Comparison of ENCODE assay signal across 8 cellular contexts in the genomic region with DNA sequence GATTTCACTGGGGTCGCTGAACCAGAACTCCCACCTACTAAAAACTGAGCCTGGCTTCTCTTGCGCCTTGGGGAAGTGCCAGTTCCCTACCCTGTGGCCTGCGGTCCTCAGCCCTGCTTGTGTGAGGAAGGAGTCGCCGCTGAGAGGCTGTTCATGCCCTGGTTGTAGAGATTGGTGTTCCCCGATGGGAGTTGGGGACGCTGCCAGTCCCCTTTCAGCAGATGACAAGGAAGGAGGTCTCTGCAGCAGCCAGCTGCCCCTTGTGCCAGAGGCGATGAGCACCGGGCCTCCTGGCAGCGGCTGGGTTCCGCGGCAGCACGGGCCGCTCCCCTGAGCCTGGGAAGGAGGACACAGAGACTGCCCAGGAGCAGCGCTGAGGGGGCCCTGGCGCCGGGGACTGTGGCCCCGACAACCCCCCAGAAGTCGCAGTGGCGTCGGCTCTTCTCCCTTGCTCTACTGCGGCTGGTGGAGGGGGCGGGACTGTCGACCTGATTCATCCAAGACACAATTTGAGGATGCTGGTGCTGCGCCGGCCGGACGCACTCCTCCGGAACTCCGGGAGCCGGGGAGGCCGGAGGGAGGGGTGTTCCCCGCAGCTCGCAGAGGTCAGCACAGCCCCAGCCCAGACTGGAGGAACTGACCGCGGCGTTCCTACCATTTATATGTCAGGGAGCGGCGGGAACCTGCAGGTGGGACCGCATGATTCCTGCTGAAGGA. TPM values are rescaled to one million over a fixed set of nuclear protein-coding genes. Genes with fewer than 3 reads are reported as not detected.
A peak's percentile ranks its signal among the peaks of the same experiment; 100 is the strongest.
DNase-seq lines count a peak whose midpoint lies in the region; ATAC-seq, FAIRE-seq and TF ChIP-seq lines count a peak whose summit lies in the region.

No MANE protein-coding gene starts in this region.

- DNase-seq in GM06990 (ENCODE audit: extremely low read depth, insufficient read length): peak; percentile 45
- peak; percentile 35 to 87 for DNase-seq in ascending aorta (ENCODE audit: low spot score in 2 of 2)
- DNase-seq in keratinocyte (ENCODE audit: low read depth, low spot score): no peak
- no peak for DNase-seq in pons (ENCODE audit: low spot score)
- DNase-seq in NCI-H2107 treated with DMSO at 0.1 percent for 48 hours (lab: John Stamatoyannopoulos, UW; ENCODE audit: unreplicated experiment): no peak

- FAIRE-seq in keratinocyte (lab: Jason Lieb, UNC): no peak

- no peaks in the 10 kb centered on the region for H4K20me1 ChIP-seq in keratinocyte (ENCODE audit: control insufficient read depth, extremely low read depth, insufficient read depth, low read length)

- peak overlapping the region; percentile 49 for H3K4me2 ChIP-seq in keratinocyte (ENCODE audit: control insufficient read depth, extremely low read depth, insufficient read depth, low read depth, low read length)

- peaks cover 13% of the 10 kb centered on the region for H3K4me1 ChIP-seq in HUES6 (ENCODE audit: control insufficient read depth, insufficient read depth, low read length)
- peaks cover 0 to 20% of the 10 kb centered on the region in 2 donors for H3K4me1 ChIP-seq in ascending aorta
- H3K4me1 ChIP-seq in keratinocyte (ENCODE audit: control insufficient read depth, extremely low read depth, insufficient read depth, low read length): peaks cover 4% of the 10 kb centered on the region
- H3K4me1 ChIP-seq in stomach smooth muscle (ENCODE audit: control insufficient read depth, insufficient read depth, low read length): peaks cover 43% of the 10 kb centered on the region

- no peaks in the 10 kb centered on the region for H3K9me3 ChIP-seq in HUES6 (ENCODE audit: control insufficient read depth, insufficient read depth, low read depth, low read length)
- H3K9me3 ChIP-seq in ascending aorta: no peaks in the 10 kb centered on the region
- H3K9me3 ChIP-seq in keratinocyte (ENCODE audit: control insufficient read depth, low read depth, low read length): no peaks in the 10 kb centered on the region
- no peaks in the 10 kb centered on the region for H3K9me3 ChIP-seq in stomach smooth muscle (ENCODE audit: control insufficient read depth in 2 of 2, low read length in 2 of 2)

- H3K4me3 ChIP-seq in GM06990 (replicated peaks; ENCODE audit: low read depth, low read length) (peak overlapping the region; percentile 53), HUES6 (ENCODE audit: low read depth, low read length) (peak overlapping the region; percentile 31; the same call in 1 of the 2 replicates), ascending aorta (peak overlapping the region; percentile 37 to 59), keratinocyte (ENCODE audit: control insufficient read depth in 2 of 3, extremely low read depth in 1 of 3, insufficient read depth in 2 of 3, low read depth in 1 of 3, low read length in 3 of 3) (peak overlapping the region in 1 of 3 experiments; percentile 49), stomach smooth muscle (ENCODE audit: low read length in 2 of 2) (peak overlapping the region; percentile 38 to 68)

- ATAC-seq in HG02973 (IDR thresholded peaks at IDR 0.05; ENCODE audit: unreplicated experiment): no peak

- intact Hi-C loops in ascending aorta (cut with DNase I): no loop called here

- no peaks in the 10 kb centered on the region for H3K36me3 ChIP-seq in GM06990 (ENCODE audit: control insufficient read depth, insufficient read depth, low read length)
- H3K36me3 ChIP-seq in HUES6 (ENCODE audit: control insufficient read depth, insufficient read depth, low read length): no peaks in the 10 kb centered on the region
- no peaks in the 10 kb centered on the region for H3K36me3 ChIP-seq in ascending aorta
- H3K36me3 ChIP-seq in keratinocyte (ENCODE audit: control insufficient read depth in 2 of 2, extremely low read depth in 1 of 2, insufficient read depth in 2 of 2, low read length in 2 of 2): no peaks in the 10 kb centered on the region
- no peaks in the 10 kb centered on the region for H3K36me3 ChIP-seq in stomach smooth muscle (ENCODE audit: control insufficient read depth in 2 of 2, insufficient read depth in 2 of 2, low read length in 2 of 2)

- H3K9ac ChIP-seq in HUES6 (ENCODE audit: low read length): no peak overlapping the region
- no peak overlapping the region for H3K9ac ChIP-seq in keratinocyte (ENCODE audit: control insufficient read depth, extremely low read depth, insufficient read depth, low read length)
- peak overlapping the region; percentile 29 to 60 for H3K9ac ChIP-seq in stomach smooth muscle (ENCODE audit: low read length in 2 of 2)

- no peaks in the 10 kb centered on the region for H3K79me2 ChIP-seq in keratinocyte (ENCODE audit: control insufficient read depth, insufficient read depth, low read length)

- H2AFZ ChIP-seq in keratinocyte (ENCODE audit: control insufficient read depth, low read length): peak overlapping the region; percentile 67

- H3K9me1 ChIP-seq in keratinocyte (ENCODE audit: control insufficient read depth, extremely low read depth, insufficient read depth, low read length): no peaks in the 10 kb centered on the region

- H3K27ac ChIP-seq in HUES6 (ENCODE audit: low read depth, low read length) (no peak overlapping the region), ascending aorta (peak overlapping the region; percentile 78), keratinocyte (ENCODE audit: control insufficient read depth, insufficient read depth, low read length) (no peak overlapping the region), stomach smooth muscle (ENCODE audit: low read length) (peak overlapping the region; percentile 81)

- dilution Hi-C loops in keratinocyte (cut with MboI; ENCODE audit: extremely low pct_ligation_motif_present, low sequenced_read_pairs): no loop called here

- no peaks in the 10 kb centered on the region for H3K27me3 ChIP-seq in GM06990 (replicated peaks; ENCODE audit: control insufficient read depth, insufficient read depth, low read length)
- H3K27me3 ChIP-seq in HUES6 (ENCODE audit: control insufficient read depth, insufficient read depth, low read length): no peaks in the 10 kb centered on the region
- H3K27me3 ChIP-seq in ascending aorta: no peaks in the 10 kb centered on the region
- no peaks in the 10 kb centered on the region for H3K27me3 ChIP-seq in keratinocyte (ENCODE audit: control insufficient read depth, extremely low read depth, insufficient read depth, low read length)
- H3K27me3 ChIP-seq in stomach smooth muscle (ENCODE audit: control insufficient read depth in 1 of 2, insufficient read depth in 2 of 2, low read length in 2 of 2): no peaks in the 10 kb centered on the region

- TF ChIP-seq CTCF in GM06990 (IDR thresholded peaks at IDR 0.05; ENCODE audit: insufficient read depth, low read length, poor library complexity, severe bottlenecking) (no peak), ascending aorta (IDR thresholded peaks at IDR 0.05) (no peak), keratinocyte (optimal IDR thresholded peaks at IDR 0.05 in 1 of 3, IDR thresholded peaks at IDR 0.05 in 1 of 3, conservative IDR thresholded peaks at IDR 0.05 in 1 of 3; ENCODE audit: extremely low read depth in 1 of 3, insufficient read depth in 2 of 3, low read length in 3 of 3) (no peak)

RNA-seq across cellular contexts. Expression of gene ADORA3, which starts 12.0 kb away (rescaled TPM):
- total RNA-seq in ascending aorta: 3.6 TPM
- polyA plus RNA-seq in keratinocyte: not detected in 3 replicates
- polyA plus RNA-seq in keratinocyte (2011; ENCODE audit: low read depth): not detected
- not detected in 2 replicates for polyA plus RNA-seq in keratinocyte (2011; cell fraction: cytosol; rRNA removed)
- polyA plus RNA-seq in keratinocyte (2011; cell fraction: nucleus; rRNA removed): not detected in 2 replicates
- polyA plus RNA-seq in keratinocyte (2012; ENCODE audit: low replicate concordance): not detected in 2 replicates
- polyA minus RNA-seq in keratinocyte: not detected in 3 replicates
- polyA minus RNA-seq in keratinocyte (2011; cell fraction: cytosol; rRNA and poly(A)+ RNA removed): not detected
- polyA minus RNA-seq in keratinocyte (2011; cell fraction: nucleus; rRNA and poly(A)+ RNA removed): not detected in 2 replicates

RNA-seq across cellular contexts. Expression of gene TMIGD3, which starts 12.0 kb away (rescaled TPM):
- 2.4 TPM for total RNA-seq in ascending aorta
- not detected in 3 replicates for polyA plus RNA-seq in keratinocyte
- not detected for polyA plus RNA-seq in keratinocyte (2011; ENCODE audit: low read depth)
- polyA plus RNA-seq in keratinocyte (2011; cell fraction: cytosol; rRNA removed): not detected in 2 replicates
- not detected in 2 replicates for polyA plus RNA-seq in keratinocyte (2011; cell fraction: nucleus; rRNA removed)
- polyA plus RNA-seq in keratinocyte (2012; ENCODE audit: low replicate concordance): not detected in 2 replicates
- not detected in 3 replicates for polyA minus RNA-seq in keratinocyte
- not detected for polyA minus RNA-seq in keratinocyte (2011; cell fraction: cytosol; rRNA and poly(A)+ RNA removed)
- polyA minus RNA-seq in keratinocyte (2011; cell fraction: nucleus; rRNA and poly(A)+ RNA removed): not detected in 2 replicates

RNA-seq across cellular contexts. Expression of gene C1orf162, which starts 41.7 kb away (rescaled TPM):
- total RNA-seq in ascending aorta: 18.9 TPM
- polyA plus RNA-seq in keratinocyte: 0.10 to 0.24 TPM (median 0.21 TPM) in 3 replicates
- 0.24 TPM for polyA plus RNA-seq in keratinocyte (2011; ENCODE audit: low read depth)
- 0.18 TPM in 1 of 2 replicates, not detected in the other for polyA plus RNA-seq in keratinocyte (2011; cell fraction: cytosol; rRNA removed)
- polyA plus RNA-seq in keratinocyte (2011; cell fraction: nucleus; rRNA removed): 0.79 and 1.6 TPM in 2 replicates
- 1.6 TPM in 1 of 2 replicates, not detected in the other for polyA plus RNA-seq in keratinocyte (2012; ENCODE audit: low replicate concordance)
- polyA minus RNA-seq in keratinocyte: 0.33 to 0.54 TPM in 2 of 3 replicates, not detected in the other
- polyA minus RNA-seq in keratinocyte (2011; cell fraction: cytosol; rRNA and poly(A)+ RNA removed): not detected
- polyA minus RNA-seq in keratinocyte (2011; cell fraction: nucleus; rRNA and poly(A)+ RNA removed): 0.85 TPM in 1 of 2 replicates, not detected in the other

Comparison
In these comparisons a context has a peak if more than half of its experiments do, and no peak if none do; other contexts are left out.
1. DNase-seq: peak in GM06990 (single experiment) and ascending aorta (2 of 2); none in keratinocyte (single experiment), pons (single experiment) and NCI-H2107 treated with DMSO at 0.1 percent for 48 hours (single experiment).
2. H3K27ac ChIP-seq: peak in ascending aorta (2 of 2) and stomach smooth muscle (single experiment); none in HUES6 (single experiment) and keratinocyte (single experiment).
3. H3K9ac ChIP-seq: peak in stomach smooth muscle (2 of 2); none in HUES6 (single experiment) and keratinocyte (single experiment).